Comparison of ENCODE assay signal across 1 cellular context in the genomic region with DNA sequence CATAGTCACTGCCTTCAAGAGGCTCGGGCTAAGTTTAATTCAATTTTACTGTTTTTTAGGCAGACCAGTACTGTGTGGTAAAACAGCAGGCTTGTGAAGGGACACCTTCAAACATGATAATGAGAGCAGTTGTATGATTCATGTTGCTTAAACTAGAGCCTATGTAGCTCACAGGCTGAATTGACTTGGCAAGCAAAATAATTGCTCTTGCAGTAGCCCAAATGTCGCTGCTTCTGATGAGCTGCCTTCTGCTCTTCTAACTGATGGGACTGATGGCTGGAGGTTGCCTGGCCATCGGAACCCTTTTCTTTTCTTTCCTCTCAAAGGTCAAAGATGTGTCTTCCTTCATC.
TF ChIP-seq lines count a peak whose summit lies in the region.

No MANE protein-coding gene starts in this region.

TF ChIP-seq in WTC11, 78 proteins besides CTCF, POLR2A, EP300 and RAD21 (continued from another document):
- TF ChIP-seq, protein P1, sequence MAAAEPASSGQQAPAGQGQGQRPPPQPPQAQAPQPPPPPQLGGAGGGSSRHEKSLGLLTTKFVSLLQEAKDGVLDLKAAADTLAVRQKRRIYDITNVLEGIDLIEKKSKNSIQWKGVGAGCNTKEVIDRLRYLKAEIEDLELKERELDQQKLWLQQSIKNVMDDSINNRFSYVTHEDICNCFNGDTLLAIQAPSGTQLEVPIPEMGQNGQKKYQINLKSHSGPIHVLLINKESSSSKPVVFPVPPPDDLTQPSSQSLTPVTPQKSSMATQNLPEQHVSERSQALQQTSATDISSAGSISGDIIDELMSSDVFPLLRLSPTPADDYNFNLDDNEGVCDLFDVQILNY (CRISPR knock-in tag; IDR thresholded peaks at IDR 0.05) = no peak
- TF ChIP-seq, protein P2, sequence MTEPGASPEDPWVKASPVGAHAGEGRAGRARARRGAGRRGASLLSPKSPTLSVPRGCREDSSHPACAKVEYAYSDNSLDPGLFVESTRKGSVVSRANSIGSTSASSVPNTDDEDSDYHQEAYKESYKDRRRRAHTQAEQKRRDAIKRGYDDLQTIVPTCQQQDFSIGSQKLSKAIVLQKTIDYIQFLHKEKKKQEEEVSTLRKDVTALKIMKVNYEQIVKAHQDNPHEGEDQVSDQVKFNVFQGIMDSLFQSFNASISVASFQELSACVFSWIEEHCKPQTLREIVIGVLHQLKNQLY (CRISPR knock-in tag; IDR thresholded peaks at IDR 0.05) = no peak
- TF ChIP-seq SP1 (CRISPR knock-in tag; conservative IDR thresholded peaks at IDR 0.05) = no peak
- no peak for TF ChIP-seq ZNF423 (CRISPR knock-in tag; IDR thresholded peaks at IDR 0.05)
- no peak for TF ChIP-seq ESRRA (CRISPR knock-in tag; IDR thresholded peaks at IDR 0.05; ENCODE audit: borderline replicate concordance)
- no peak for TF ChIP-seq RELA (CRISPR knock-in tag; IDR thresholded peaks at IDR 0.05; ENCODE audit: borderline replicate concordance)
- TF ChIP-seq, protein P3, sequence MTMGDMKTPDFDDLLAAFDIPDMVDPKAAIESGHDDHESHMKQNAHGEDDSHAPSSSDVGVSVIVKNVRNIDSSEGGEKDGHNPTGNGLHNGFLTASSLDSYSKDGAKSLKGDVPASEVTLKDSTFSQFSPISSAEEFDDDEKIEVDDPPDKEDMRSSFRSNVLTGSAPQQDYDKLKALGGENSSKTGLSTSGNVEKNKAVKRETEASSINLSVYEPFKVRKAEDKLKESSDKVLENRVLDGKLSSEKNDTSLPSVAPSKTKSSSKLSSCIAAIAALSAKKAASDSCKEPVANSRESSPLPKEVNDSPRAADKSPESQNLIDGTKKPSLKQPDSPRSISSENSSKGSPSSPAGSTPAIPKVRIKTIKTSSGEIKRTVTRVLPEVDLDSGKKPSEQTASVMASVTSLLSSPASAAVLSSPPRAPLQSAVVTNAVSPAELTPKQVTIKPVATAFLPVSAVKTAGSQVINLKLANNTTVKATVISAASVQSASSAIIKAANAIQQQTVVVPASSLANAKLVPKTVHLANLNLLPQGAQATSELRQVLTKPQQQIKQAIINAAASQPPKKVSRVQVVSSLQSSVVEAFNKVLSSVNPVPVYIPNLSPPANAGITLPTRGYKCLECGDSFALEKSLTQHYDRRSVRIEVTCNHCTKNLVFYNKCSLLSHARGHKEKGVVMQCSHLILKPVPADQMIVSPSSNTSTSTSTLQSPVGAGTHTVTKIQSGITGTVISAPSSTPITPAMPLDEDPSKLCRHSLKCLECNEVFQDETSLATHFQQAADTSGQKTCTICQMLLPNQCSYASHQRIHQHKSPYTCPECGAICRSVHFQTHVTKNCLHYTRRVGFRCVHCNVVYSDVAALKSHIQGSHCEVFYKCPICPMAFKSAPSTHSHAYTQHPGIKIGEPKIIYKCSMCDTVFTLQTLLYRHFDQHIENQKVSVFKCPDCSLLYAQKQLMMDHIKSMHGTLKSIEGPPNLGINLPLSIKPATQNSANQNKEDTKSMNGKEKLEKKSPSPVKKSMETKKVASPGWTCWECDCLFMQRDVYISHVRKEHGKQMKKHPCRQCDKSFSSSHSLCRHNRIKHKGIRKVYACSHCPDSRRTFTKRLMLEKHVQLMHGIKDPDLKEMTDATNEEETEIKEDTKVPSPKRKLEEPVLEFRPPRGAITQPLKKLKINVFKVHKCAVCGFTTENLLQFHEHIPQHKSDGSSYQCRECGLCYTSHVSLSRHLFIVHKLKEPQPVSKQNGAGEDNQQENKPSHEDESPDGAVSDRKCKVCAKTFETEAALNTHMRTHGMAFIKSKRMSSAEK (CRISPR knock-in tag; IDR thresholded peaks at IDR 0.05; ENCODE audit: borderline replicate concordance) = no peak
